29 cellular contexts compared by ENCODE assay signal in the genomic region with DNA sequence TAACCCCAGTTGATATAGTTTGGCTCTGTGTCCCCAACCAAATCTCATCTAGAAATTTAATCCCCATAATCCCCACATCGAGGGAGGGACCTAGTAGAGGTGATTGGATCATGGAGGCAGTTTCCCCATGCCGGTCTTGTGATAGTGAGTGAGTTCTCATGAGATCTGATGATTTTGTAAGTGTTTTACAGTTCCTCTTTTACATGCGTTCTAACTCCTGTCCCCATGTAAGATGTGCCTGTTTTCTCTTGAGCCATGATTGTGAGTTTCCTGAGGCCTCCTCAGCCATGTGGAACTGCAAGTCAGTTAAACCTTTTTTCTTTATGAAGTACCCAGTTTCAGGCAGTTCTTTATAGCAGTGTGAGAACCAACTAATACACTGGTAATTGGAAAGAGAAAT.
"Had no signal": no experiment of that assay in that cellular context is flagged by ENCODE, and none has a peak within 500 bp of the region (broad histone marks: within the 10 kb centered on the region; RNA-seq: fewer than 3 reads in every experiment).

No MANE protein-coding gene starts in this region.

- H3K4me1 ChIP-seq: breast epithelium had no signal

- H3K27ac ChIP-seq: breast epithelium, neutrophil, ovary, skin epidermis, thoracic aorta had no signal

- ATAC-seq: activated naive CD4-positive, alpha-beta T cell treated with anti-CD3 and anti-CD28 coated beads, Interleukin-2, amount 50 U/mL, for 72 hours; activated T-cell treated with anti-CD3 and anti-CD28 coated beads, Interleukin-2, amount 50 U/mL, for 72 hours; esophagus mucosa; left colon; sciatic nerve; stimulated activated effector memory CD8-positive, alpha-beta T cell treated with anti-CD3 and anti-CD28 coated beads, Interleukin-12 subunit alpha, Interleukin-12 subunit beta, amount 100 ng/mL, for 72 hours had no signal

- FAIRE-seq: kidney, TTC549, urothelium cell line had no signal

- H3K36me3 ChIP-seq: breast epithelium, neutrophil, ovary, thoracic aorta had no signal

- H3K27me3 ChIP-seq: breast epithelium, neutrophil, ovary had no signal

- DNase-seq: activated CD4-positive, alpha-beta T cell treated with anti-CD3 and anti-CD28 coated beads for 4 hours; activated CD4-positive, alpha-beta T cell treated with anti-CD3 and anti-CD28 coated beads, Interleukin-2, amount 50 U/mL, for 4 hours; activated naive CD4-positive, alpha-beta T cell; activated T-cell treated with anti-CD3 and anti-CD28 coated beads for 4 hours; activated T-cell treated with anti-CD3 and anti-CD28 coated beads, Interleukin-2, amount 50 U/mL, for 72 hours; central memory CD4-positive, alpha-beta T cell; endodermal cell; foreskin fibroblast; head of caudate nucleus; hippocampal formation; kidney; left colon; naive B cell; nephron progenitor cell; ovary; retina; stimulated activated CD4-positive, alpha-beta T cell treated with anti-CD3 and anti-CD28 coated beads, Interleukin-12 subunit alpha, Interleukin-12 subunit beta, amount 100 ng/mL, for 4 hours; stimulated activated CD4-positive, alpha-beta T cell treated with anti-CD3 and anti-CD28 coated beads, Interleukin-4, amount 100 ng/mL, for 24 hours; trophoblast cell had no signal

- H3K9me3 ChIP-seq: breast epithelium, neutrophil, ovary, thoracic aorta had no signal

- H3K4me3 ChIP-seq: breast epithelium, ovary, skin epidermis, thoracic aorta had no signal
